Comparison of ENCODE assay signal across 8 cellular contexts in the genomic region with DNA sequence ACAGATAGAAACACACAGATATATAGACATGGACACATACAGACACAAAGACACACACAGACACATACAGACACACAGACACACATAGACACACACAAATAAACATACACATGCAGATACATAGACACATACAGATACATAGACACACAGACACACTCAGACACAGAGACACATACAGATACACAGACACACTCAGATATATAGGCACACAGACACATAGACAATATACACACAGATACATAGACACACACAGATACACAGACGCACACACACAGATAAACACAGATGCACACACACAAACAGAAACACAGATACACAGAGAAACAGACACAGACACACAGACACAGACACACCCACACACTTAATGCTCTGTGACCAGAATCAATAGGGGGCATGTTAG.
"Had no signal": no experiment of that assay in that cellular context is flagged by ENCODE, and none has a peak within 500 bp of the region (broad histone marks: within the 10 kb centered on the region; RNA-seq: fewer than 3 reads in every experiment).

No MANE protein-coding gene starts in this region.

- H2AFZ ChIP-seq: GM23338 had no signal

- H3K36me3 Mint-ChIP-seq: IgD-negative memory B cell had no signal

- ATAC-seq: GM23338, HCT116 had no signal

- H3K4me1 ChIP-seq: HAP-1 had no signal

- H3K36me3 ChIP-seq: HAP-1 had no signal

- H3K4me3 Mint-ChIP-seq: GM23338, HFFc6, IgD-negative memory B cell had no signal

- H3K9me3 Mint-ChIP-seq: GM23338, IgD-negative memory B cell had no signal

- H3K4me3 ChIP-seq: GM23338, HAP-1 had no signal

- H3K27ac ChIP-seq: HL-60 had no signal

- H3K27ac Mint-ChIP-seq: GM23338, HFFc6, IgD-negative memory B cell had no signal

- H3K4me1 Mint-ChIP-seq: GM23338, IgD-negative memory B cell had no signal

- H3K27me3 Mint-ChIP-seq: IgD-negative memory B cell had no signal

- H3K4me2 ChIP-seq: GM23338 had no signal

- DNase-seq: H7, HFFc6, KG1 had no signal

- H3K9me3 ChIP-seq: HAP-1 had no signal
